In genomic region chr2:27263287-27264252, GRCh38 we compare ENCODE assay signal across 8 cellular contexts. TPM values are rescaled to one million over a fixed set of nuclear protein-coding genes. Genes with fewer than 3 reads are reported as not detected.
DNase-seq lines count a peak whose midpoint lies in the region; TF ChIP-seq lines count a peak whose summit lies in the region.

No MANE protein-coding gene starts in this region.

- H3K9ac ChIP-seq in ES-I3 (ENCODE audit: low read depth, low read length) = peak overlapping the region; percentile 61; the same call in 1 of the 2 replicates

- TF ChIP-seq CTCF in osteoblast (IDR thresholded peaks at IDR 0.05; ENCODE audit: extremely low read depth, low read depth, low read length) = no peak

- H3K4me3 ChIP-seq in effector memory CD4-positive, alpha-beta T cell (ENCODE audit: insufficient read depth, low read depth, low read length, poor library complexity, severe bottlenecking) = peak overlapping the region; percentile 66
- H3K4me3 ChIP-seq in osteoblast (ENCODE audit: insufficient read depth, low read length) = peak overlapping the region; percentile 57

- H3K4me2 ChIP-seq in osteoblast (ENCODE audit: insufficient read depth, low read length) = peak overlapping the region; percentile 56

- H3K36me3 ChIP-seq in ES-I3 (ENCODE audit: insufficient read depth, low read length) = no peaks in the 10 kb centered on the region
- H3K36me3 ChIP-seq in effector memory CD4-positive, alpha-beta T cell (ENCODE audit: control insufficient read depth, insufficient read depth, low read length) = no peaks in the 10 kb centered on the region
- H3K36me3 ChIP-seq in osteoblast (ENCODE audit: insufficient read depth, low read length) = no peaks in the 10 kb centered on the region

- H3K79me2 ChIP-seq in osteoblast (ENCODE audit: insufficient read depth, low read length) = no peaks in the 10 kb centered on the region

- peaks cover 41% of the 10 kb centered on the region for H3K27me3 ChIP-seq in effector memory CD4-positive, alpha-beta T cell (replicated peaks; ENCODE audit: control insufficient read depth, insufficient read depth, low read length, poor library complexity, severe bottlenecking)
- peaks cover 83% of the 10 kb centered on the region for H3K27me3 ChIP-seq in osteoblast (ENCODE audit: insufficient read depth, low read length)

- peak; percentile 33 for DNase-seq in NCI-H345 (lab: John Stamatoyannopoulos, UW)
- no peak for DNase-seq in effector memory CD4-positive, alpha-beta T cell
- DNase-seq in osteoblast (ENCODE audit: insufficient read length, low spot score, missing footprints) = peak; percentile 84
- no peak for DNase-seq in amniotic stem cell (lab: John Stamatoyannopoulos, UW)
- DNase-seq in UCSD-AML1 (lab: John Stamatoyannopoulos, UW; ENCODE audit: unreplicated experiment) = no peak
- DNase-seq in globus pallidus (ENCODE audit: low spot score) = no peak
- DNase-seq in A172 (ENCODE audit: low spot score) = no peak

- H3K9me3 ChIP-seq in ES-I3 (ENCODE audit: control insufficient read depth, insufficient read depth, low read length) = no peaks in the 10 kb centered on the region
- H3K9me3 ChIP-seq in effector memory CD4-positive, alpha-beta T cell (ENCODE audit: control insufficient read depth, low read length) = no peaks in the 10 kb centered on the region
- H3K9me3 ChIP-seq in osteoblast (ENCODE audit: low read depth, low read length) = no peaks in the 10 kb centered on the region

- H3K4me1 ChIP-seq in ES-I3 (ENCODE audit: insufficient read depth, low read length) (peaks cover 4% of the 10 kb centered on the region), osteoblast (ENCODE audit: insufficient read depth, low read length) (no peaks in the 10 kb centered on the region)
- peaks cover 35% of the 10 kb centered on the region for H3K4me1 ChIP-seq in effector memory CD4-positive, alpha-beta T cell (ENCODE audit: control insufficient read depth, insufficient read depth, low read length, poor library complexity, severe bottlenecking)

- H3K27ac ChIP-seq in effector memory CD4-positive, alpha-beta T cell (ENCODE audit: insufficient read depth, low read length, poor library complexity, severe bottlenecking) = no peak overlapping the region
- H3K27ac ChIP-seq in osteoblast (ENCODE audit: low read depth, low read length) = no peak overlapping the region

- no peak overlapping the region for H2AFZ ChIP-seq in osteoblast (ENCODE audit: low read length)

- H4K20me1 ChIP-seq in osteoblast (ENCODE audit: insufficient read depth, low read length) = peaks cover 2% of the 10 kb centered on the region

RNA-seq across cellular contexts. Expression of gene SLC30A3, which starts 0.7 kb away (rescaled TPM):
- under 0.01 and 0.88 TPM in 2 replicates for total RNA-seq in osteoblast
- 3.2 and 6.5 TPM in 2 replicates for total RNA-seq in A172 (2014; rRNA removed; shearing (Covaris generic))

RNA-seq across cellular contexts. Expression of gene DNAJC5G, which starts 11.7 kb away (rescaled TPM):
- not detected in 2 replicates for total RNA-seq in osteoblast
- total RNA-seq in A172 (2014; rRNA removed; shearing (Covaris generic)) = not detected in 2 replicates

RNA-seq across cellular contexts. Expression of gene TRIM54, which starts 18.7 kb away (rescaled TPM):
- total RNA-seq in osteoblast = not detected in 2 replicates
- 0.96 and 0.98 TPM in 2 replicates for total RNA-seq in A172 (2014; rRNA removed; shearing (Covaris generic))

RNA-seq across cellular contexts. Expression of gene UCN, which starts 44.7 kb away (rescaled TPM):
- 0.36 and 1.2 TPM in 2 replicates for total RNA-seq in osteoblast
- total RNA-seq in A172 (2014; rRNA removed; shearing (Covaris generic)) = 4.1 and 5.0 TPM in 2 replicates

RNA-seq across cellular contexts. Expression of gene CAD, which starts 46.4 kb away (rescaled TPM):
- 28.6 and 30.8 TPM in 2 replicates for total RNA-seq in osteoblast
- 27.5 and 30.9 TPM in 2 replicates for total RNA-seq in A172 (2014; rRNA removed; shearing (Covaris generic))

Comparison
In these comparisons a context has a peak if more than half of its experiments do, and no peak if none do; other contexts are left out.
1. DNase-seq: peak in NCI-H345 (single experiment) and osteoblast (single experiment); none in effector memory CD4-positive, alpha-beta T cell (0 of 3), amniotic stem cell (single experiment), UCSD-AML1 (single experiment), globus pallidus (single experiment) and A172 (single experiment).